ENCODE assay signal across 8 cellular contexts in genomic region chr10:94362360-94363250, GRCh38. TPM values are rescaled to one million over a fixed set of nuclear protein-coding genes. Genes with fewer than 3 reads are reported as not detected.
A peak's percentile ranks its signal among the peaks of the same experiment; 100 is the strongest.
DNase-seq lines count a peak whose midpoint lies in the region; ATAC-seq and TF ChIP-seq lines count a peak whose summit lies in the region.

TSS of gene NOC3L (minus strand) at chr10:94362939. CDS start at chr10:94362838, 101 bp downstream.

- intact Hi-C loops in aorta (cut with DNase I), result loop anchor here (1.0 to 10.0 kb wide), 5 partner anchors 40 to 446 kb away; partner anchors contain the start of gene TBC1D12 (in 2 of the 2)

- H3K27me3 Mint-ChIP-seq in T-helper 2 cell treated with Interferon-gamma antibody and Interleukin-4, amounts not matched to agents 5 μg/mL and 100 μg/mL, for 36 hours (ENCODE audit: low read depth), result peaks cover 14% of the 10 kb centered on the region

- H3K27ac ChIP-seq in rectal smooth muscle tissue (ENCODE audit: low read depth, low read length) (peak within 1 kb of the TSS; percentile 67), aorta (ENCODE audit: low read depth in 1 of 2, low read length in 2 of 2) (peak within 1 kb of the TSS; percentile 5 to 43)

- peak; percentile 72 for TF ChIP-seq CTCF in astrocyte of the cerebellum (IDR thresholded peaks at IDR 0.05; ENCODE audit: low read depth, low read length, missing control alignments)

- WGBS in aorta, 2 donors, result 0% methylated on average over 50 to 55 of the region's 55 CpGs

- peaks cover 18% of the 10 kb centered on the region for H3K4me1 Mint-ChIP-seq in T-helper 2 cell treated with Interferon-gamma antibody and Interleukin-4, amounts not matched to agents 5 μg/mL and 100 μg/mL, for 36 hours (ENCODE audit: low read depth)

- H3K27me3 ChIP-seq in rectal smooth muscle tissue (ENCODE audit: control insufficient read depth, insufficient read depth, low read length) (no peaks in the 10 kb centered on the region), aorta (ENCODE audit: control insufficient read depth in 1 of 2, insufficient read depth in 2 of 2, low read length in 1 of 2) (no peaks in the 10 kb centered on the region)

- H3K4me1 ChIP-seq in rectal smooth muscle tissue (ENCODE audit: control insufficient read depth, insufficient read depth, low read length) (peaks cover 5% of the 10 kb centered on the region), aorta (ENCODE audit: control insufficient read depth in 1 of 2, insufficient read depth in 2 of 2, low read length in 2 of 2) (no peaks in the 10 kb centered on the region)

- peak within 1 kb of the TSS; percentile 95 for H3K4me3 Mint-ChIP-seq in T-helper 2 cell treated with Interferon-gamma antibody and Interleukin-4, amounts not matched to agents 5 μg/mL and 100 μg/mL, for 36 hours

- peak; percentile 82 to 84 for DNase-seq in NCI-H1930 (lab: John Stamatoyannopoulos, UW)
- DNase-seq in T-helper 2 cell treated with Interferon-gamma antibody and Interleukin-4, amounts not matched to agents 5 μg/mL and 100 μg/mL, for 36 hours (ENCODE audit: low spot score), result peak; percentile 94
- peak; percentile 82 for DNase-seq in astrocyte of the cerebellum (ENCODE audit: low read depth)
- DNase-seq in hepatic stellate cell (ENCODE audit: low spot score), result peak; percentile 89
- DNase-seq in aorta, result peak; percentile 97 to 100

- in situ Hi-C loops in astrocyte of the cerebellum (cut with HindIII; ENCODE audit: low sequenced_read_pairs), result no loop called here

- no peaks in the 10 kb centered on the region for H3K9me3 Mint-ChIP-seq in T-helper 2 cell treated with Interferon-gamma antibody and Interleukin-4, amounts not matched to agents 5 μg/mL and 100 μg/mL, for 36 hours

- H3K36me3 Mint-ChIP-seq in T-helper 2 cell treated with Interferon-gamma antibody and Interleukin-4, amounts not matched to agents 5 μg/mL and 100 μg/mL, for 36 hours (ENCODE audit: low read depth), result peaks cover 23% of the 10 kb centered on the region

- no peaks in the 10 kb centered on the region for H3K9me3 ChIP-seq in aorta (ENCODE audit: control insufficient read depth, low read length)

- H3K4me3 ChIP-seq in astrocyte of the cerebellum (ENCODE audit: low read depth, low read length) (peak within 1 kb of the TSS; percentile 76), rectal smooth muscle tissue (ENCODE audit: low read length) (peak within 1 kb of the TSS; percentile 97), aorta (ENCODE audit: low read length in 2 of 2) (peak within 1 kb of the TSS; percentile 53 to 94)

- H3K36me3 ChIP-seq in rectal smooth muscle tissue (ENCODE audit: control insufficient read depth, insufficient read depth, low read length) (no peaks in the 10 kb centered on the region), aorta (ENCODE audit: control insufficient read depth in 1 of 2, insufficient read depth in 2 of 2, low read length in 1 of 2) (no peaks in the 10 kb centered on the region)

- peak; percentile 99 for ATAC-seq in GM18502 (IDR thresholded peaks at IDR 0.05; ENCODE audit: poor library complexity, unreplicated experiment)
- peak; percentile 100 for ATAC-seq in HG02943 (IDR thresholded peaks at IDR 0.05; ENCODE audit: low read depth, unreplicated experiment)
- ATAC-seq in aorta (ENCODE audit: low FRiP score), result peak; percentile 100

- peak within 1 kb of the TSS; percentile 26 for H3K9ac ChIP-seq in rectal smooth muscle tissue (ENCODE audit: low read length)

- peak within 1 kb of the TSS; percentile 86 for H3K27ac Mint-ChIP-seq in T-helper 2 cell treated with Interferon-gamma antibody and Interleukin-4, amounts not matched to agents 5 μg/mL and 100 μg/mL, for 36 hours

RNA-seq across cellular contexts. Expression of gene NOC3L, which starts in this region (rescaled TPM):
- total RNA-seq in aorta, result 10 to 100 TPM; 17.0 to 17.6 TPM
- 1 to 10 TPM; 3.6 to 4.4 TPM for polyA plus RNA-seq in aorta

Comparison
In these comparisons a context has a peak if more than half of its experiments do, and no peak if none do; other contexts are left out.
1. Peak in every context shown above with its lines: DNase-seq, ATAC-seq, H3K4me3 ChIP-seq and H3K27ac ChIP-seq.